ENCODE assay signal across 15 cellular contexts in the genomic region with DNA sequence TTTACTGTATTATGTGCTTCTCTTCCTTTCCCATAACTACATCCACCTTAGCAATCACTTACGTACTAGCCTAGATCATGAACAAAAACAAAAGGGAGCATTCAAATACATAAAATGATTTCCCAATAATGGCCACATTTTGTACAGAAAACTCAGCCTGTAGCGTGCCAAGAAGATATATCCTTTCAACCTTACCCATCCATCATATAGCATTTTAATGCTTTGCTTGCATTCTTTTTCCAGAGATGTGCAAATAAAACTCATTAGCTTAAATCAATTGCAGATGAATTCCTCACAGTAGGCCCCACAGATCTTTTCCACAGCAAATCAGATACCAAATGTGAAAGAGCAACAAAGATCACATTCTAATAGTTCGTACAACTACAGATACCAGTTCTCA.
"Had no signal": no experiment of that assay in that cellular context is flagged by ENCODE, and none has a peak within 500 bp of the region (broad histone marks: within the 10 kb centered on the region; RNA-seq: fewer than 3 reads in every experiment).

No MANE protein-coding gene starts in this region.

- H3K9me3 Mint-ChIP-seq: activated naive CD8-positive, alpha-beta T cell treated with anti-CD3 and anti-CD28 coated beads for 36 hours; stimulated activated naive CD8-positive, alpha-beta T cell treated with anti-CD3 and anti-CD28 coated beads, Interleukin-15, amount 100 ng/mL, for 72 hours had no signal

- H3K27me3 Mint-ChIP-seq: activated naive CD8-positive, alpha-beta T cell treated with anti-CD3 and anti-CD28 coated beads for 36 hours; stimulated activated naive CD8-positive, alpha-beta T cell treated with anti-CD3 and anti-CD28 coated beads, Interleukin-15, amount 100 ng/mL, for 72 hours had no signal

- H3K9me3 ChIP-seq: breast epithelium, esophagus squamous epithelium, sigmoid colon, testis, upper lobe of right lung had no signal

- H3K27ac Mint-ChIP-seq: activated naive CD8-positive, alpha-beta T cell treated with anti-CD3 and anti-CD28 coated beads for 36 hours had no signal

- ATAC-seq: heart left ventricle, left lobe of liver had no signal

- H3K4me3 Mint-ChIP-seq: activated naive CD8-positive, alpha-beta T cell treated with anti-CD3 and anti-CD28 coated beads for 36 hours; stimulated activated naive CD8-positive, alpha-beta T cell treated with anti-CD3 and anti-CD28 coated beads, Interleukin-15, amount 100 ng/mL, for 72 hours had no signal

- DNase-seq: activated effector memory CD4-positive, alpha-beta T cell treated with Interleukin-2 at 50 U/mL for 16 hours; activated naive CD8-positive, alpha-beta T cell treated with anti-CD3 and anti-CD28 coated beads for 36 hours; activated T-cell treated with anti-CD3 and anti-CD28 coated beads for 4 hours; anterior cingulate cortex; dorsolateral prefrontal cortex; esophagus squamous epithelium; heart left ventricle; mammary epithelial cell; sigmoid colon; stimulated activated naive CD8-positive, alpha-beta T cell treated with anti-CD3 and anti-CD28 coated beads, Interleukin-15, amount 100 ng/mL, for 72 hours; T1000; testis; upper lobe of right lung had no signal
